Comparison of ENCODE assay signal across 21 cellular contexts in genomic region chr2:2189112-2189398, GRCh38.
A peak's percentile ranks its signal among the peaks of the same experiment; 100 is the strongest.
DNase-seq lines count a peak whose midpoint lies in the region; ATAC-seq and TF ChIP-seq lines count a peak whose summit lies in the region.
"Had no signal": no experiment of that assay in that cellular context is flagged by ENCODE, and none has a peak within 500 bp of the region (broad histone marks: within the 10 kb centered on the region; RNA-seq: fewer than 3 reads in every experiment).

No MANE protein-coding gene starts in this region.

- H3K4me2 ChIP-seq in GM23338, result no peak overlapping the region
- no peak overlapping the region for H3K4me2 ChIP-seq in neural cell (ENCODE audit: low read length)
- H3K4me2 ChIP-seq: SK-N-SH had no signal

- no peak overlapping the region for H3K27ac ChIP-seq in GM23338 (ENCODE audit: low read depth)
- H3K27ac ChIP-seq in caudate nucleus (ENCODE audit: low read depth, low read length), result peak overlapping the region; percentile 68
- H3K27ac ChIP-seq in neural cell (ENCODE audit: low read length), result peak overlapping the region; percentile 89

- no peak overlapping the region for H3K4me3 Mint-ChIP-seq in GM23338
- H3K4me3 Mint-ChIP-seq: CD8-positive, alpha-beta memory T cell had no signal

- peaks cover 2% of the 10 kb centered on the region for H3K27me3 Mint-ChIP-seq in GM23338 (ENCODE audit: insufficient read depth, low read depth, poor library complexity)

- H4K20me1 ChIP-seq in GM23338 (replicated peaks; ENCODE audit: insufficient read depth) (no peaks in the 10 kb centered on the region), neural cell (ENCODE audit: insufficient read depth) (no peaks in the 10 kb centered on the region)

- peak overlapping the region; percentile 34 for H3K9ac ChIP-seq in neural cell (ENCODE audit: low read length)
- H3K9ac ChIP-seq: SK-N-SH had no signal

- H3K27ac Mint-ChIP-seq in GM23338, result peak overlapping the region; percentile 26; the same call in 1 of the 2 replicates
- H3K27ac Mint-ChIP-seq: CD8-positive, alpha-beta memory T cell had no signal

- intact Hi-C loops in Right ventricle myocardium superior (cut with DNase I), result no loop called here

- H3K9me2 ChIP-seq in GM23338 (ENCODE audit: insufficient read depth), result no peaks in the 10 kb centered on the region
- no peaks in the 10 kb centered on the region for H3K9me2 ChIP-seq in neural cell (ENCODE audit: insufficient read depth, low read length)
- H3K9me2 ChIP-seq: SK-N-SH had no signal

- no peak for TF ChIP-seq EP300 in neural cell (conservative IDR thresholded peaks at IDR 0.05; ENCODE audit: poor library complexity, severe bottlenecking)

- no peaks in the 10 kb centered on the region for H3K9me3 Mint-ChIP-seq in GM23338

- H3K9me3 ChIP-seq in neural cell (ENCODE audit: low read length), result no peaks in the 10 kb centered on the region
- H3K9me3 ChIP-seq: SK-N-SH had no signal

- H3K4me1 ChIP-seq in GM23338 (ENCODE audit: insufficient read depth), result no peaks in the 10 kb centered on the region

- ATAC-seq in GM23338 (no peak), GM19467 (IDR thresholded peaks at IDR 0.05; ENCODE audit: unreplicated experiment) (no peak), Right ventricle myocardium superior (ENCODE audit: poor library complexity) (no peak)
- ATAC-seq: Right ventricle myocardium inferior had no signal

- H3F3A ChIP-seq in GM23338 (replicated peaks; ENCODE audit: low read depth) (no peaks in the 10 kb centered on the region), neural cell (ENCODE audit: insufficient read depth, low read length, poor library complexity, severe bottlenecking) (peaks cover 7% of the 10 kb centered on the region)

- H3K4me3 ChIP-seq in GM23338 (no peak overlapping the region), neural cell (ENCODE audit: low read length) (no peak overlapping the region), foreskin fibroblast (ENCODE audit: low read depth in 1 of 2, low read length in 2 of 2) (no peak overlapping the region)

- H3K27me3 ChIP-seq in GM23338 (ENCODE audit: insufficient read depth) (no peaks in the 10 kb centered on the region), neural cell (ENCODE audit: insufficient read depth, low read depth, low read length) (no peaks in the 10 kb centered on the region)

- no peak for TF ChIP-seq RAD21 in neural cell (conservative IDR thresholded peaks at IDR 0.05)

- DNase-seq in NCI-H1694 treated with DMSO at 0.1 percent for 48 hours (lab: John Stamatoyannopoulos, UW) (peak; percentile 71), NCI-H1694 (lab: John Stamatoyannopoulos, UW) (no peak), GM23338 (ENCODE audit: low spot score) (no peak), caudate nucleus (lab: John Stamatoyannopoulos, UW) (peak in 14 of 61 donors; percentile 27 to 57 (median 36)), Right ventricle myocardium superior (no peak), foreskin fibroblast (no peak)
- DNase-seq: 8988T; Calu3; CD8-positive, alpha-beta memory T cell; DMS153; GF-D8; Karpas-422; NCI-H187 treated with DMSO at 0.1 percent for 48 hours; NCI-H226; NCI-H524 treated with DMSO at 0.1 percent for 48 hours; NCI-H82; OCI-M1 had no signal

- no peaks in the 10 kb centered on the region for H3K4me1 Mint-ChIP-seq in GM23338
- H3K4me1 Mint-ChIP-seq: CD8-positive, alpha-beta memory T cell had no signal

- H3K36me3 ChIP-seq in GM23338 (ENCODE audit: insufficient read depth), result no peaks in the 10 kb centered on the region
- H3K36me3 ChIP-seq in neural cell (ENCODE audit: insufficient read depth, low read length), result no peaks in the 10 kb centered on the region

- H3K36me3 Mint-ChIP-seq in GM23338 (ENCODE audit: low read depth), result no peaks in the 10 kb centered on the region
- H3K36me3 Mint-ChIP-seq: CD8-positive, alpha-beta memory T cell had no signal

- TF ChIP-seq CTCF in GM23338 (conservative IDR thresholded peaks at IDR 0.05; ENCODE audit: low read depth in 2 of 2), result no peak
- no peak for TF ChIP-seq CTCF in neural cell (IDR thresholded peaks at IDR 0.05; ENCODE audit: poor library complexity, severe bottlenecking)
- no peak for TF ChIP-seq CTCF in foreskin fibroblast (IDR thresholded peaks at IDR 0.05; ENCODE audit: low read depth, low read length)

- H3K79me2 ChIP-seq in GM23338 (replicated peaks; ENCODE audit: insufficient read depth), result no peaks in the 10 kb centered on the region
- H3K79me2 ChIP-seq in neural cell (replicated peaks; ENCODE audit: insufficient read depth, low read length), result peaks cover 1% of the 10 kb centered on the region

- H2AFZ ChIP-seq in GM23338 (peak overlapping the region; percentile 38; the same call in 1 of the 2 replicates), neural cell (ENCODE audit: low read depth, low read length) (no peak overlapping the region)

TF ChIP-seq in GM23338, 12 proteins besides CTCF, POLR2A, EP300 and RAD21 (continues in another document):
- TF ChIP-seq EZH2 (IDR thresholded peaks at IDR 0.05; ENCODE audit: low read depth, unreplicated experiment), result no peak
- TF ChIP-seq, protein P1, sequence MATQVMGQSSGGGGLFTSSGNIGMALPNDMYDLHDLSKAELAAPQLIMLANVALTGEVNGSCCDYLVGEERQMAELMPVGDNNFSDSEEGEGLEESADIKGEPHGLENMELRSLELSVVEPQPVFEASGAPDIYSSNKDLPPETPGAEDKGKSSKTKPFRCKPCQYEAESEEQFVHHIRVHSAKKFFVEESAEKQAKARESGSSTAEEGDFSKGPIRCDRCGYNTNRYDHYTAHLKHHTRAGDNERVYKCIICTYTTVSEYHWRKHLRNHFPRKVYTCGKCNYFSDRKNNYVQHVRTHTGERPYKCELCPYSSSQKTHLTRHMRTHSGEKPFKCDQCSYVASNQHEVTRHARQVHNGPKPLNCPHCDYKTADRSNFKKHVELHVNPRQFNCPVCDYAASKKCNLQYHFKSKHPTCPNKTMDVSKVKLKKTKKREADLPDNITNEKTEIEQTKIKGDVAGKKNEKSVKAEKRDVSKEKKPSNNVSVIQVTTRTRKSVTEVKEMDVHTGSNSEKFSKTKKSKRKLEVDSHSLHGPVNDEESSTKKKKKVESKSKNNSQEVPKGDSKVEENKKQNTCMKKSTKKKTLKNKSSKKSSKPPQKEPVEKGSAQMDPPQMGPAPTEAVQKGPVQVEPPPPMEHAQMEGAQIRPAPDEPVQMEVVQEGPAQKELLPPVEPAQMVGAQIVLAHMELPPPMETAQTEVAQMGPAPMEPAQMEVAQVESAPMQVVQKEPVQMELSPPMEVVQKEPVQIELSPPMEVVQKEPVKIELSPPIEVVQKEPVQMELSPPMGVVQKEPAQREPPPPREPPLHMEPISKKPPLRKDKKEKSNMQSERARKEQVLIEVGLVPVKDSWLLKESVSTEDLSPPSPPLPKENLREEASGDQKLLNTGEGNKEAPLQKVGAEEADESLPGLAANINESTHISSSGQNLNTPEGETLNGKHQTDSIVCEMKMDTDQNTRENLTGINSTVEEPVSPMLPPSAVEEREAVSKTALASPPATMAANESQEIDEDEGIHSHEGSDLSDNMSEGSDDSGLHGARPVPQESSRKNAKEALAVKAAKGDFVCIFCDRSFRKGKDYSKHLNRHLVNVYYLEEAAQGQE (IDR thresholded peaks at IDR 0.05; ENCODE audit: unreplicated experiment), result no peak

TF ChIP-seq in neural cell, 6 proteins besides CTCF, POLR2A, EP300 and RAD21:
- TF ChIP-seq, protein P1 (IDR thresholded peaks at IDR 0.05; ENCODE audit: borderline replicate concordance), result no peak
- TF ChIP-seq EZH2 (IDR thresholded peaks at IDR 0.05; ENCODE audit: borderline replicate concordance, insufficient read depth, low read length, poor library complexity, severe bottlenecking), result no peak
- TF ChIP-seq MXI1 (conservative IDR thresholded peaks at IDR 0.05; ENCODE audit: poor library complexity, severe bottlenecking), result no peak
- no peak for TF ChIP-seq TAF1 (IDR thresholded peaks at IDR 0.05; ENCODE audit: low read depth)
